ENCODE assay signal across 2 cellular contexts in genomic region chr18:79784071-79784913, GRCh38.
TF ChIP-seq lines count a peak whose summit lies in the region.

No MANE protein-coding gene starts in this region.

TF ChIP-seq in HEK293, 187 proteins besides CTCF, POLR2A, EP300 and RAD21 (continued from another document):
- 0 out of 2 replicates have a peak, but pooled peaks have one; percentile 23 for TF ChIP-seq ATF2 (tag by site-specific recombination; IDR thresholded peaks at IDR 0.05; ENCODE audit: low read depth)

TF ChIP-seq in GM12878, 131 proteins besides CTCF, POLR2A, EP300 and RAD21 (continued from another document):
- TF ChIP-seq, protein P1, sequence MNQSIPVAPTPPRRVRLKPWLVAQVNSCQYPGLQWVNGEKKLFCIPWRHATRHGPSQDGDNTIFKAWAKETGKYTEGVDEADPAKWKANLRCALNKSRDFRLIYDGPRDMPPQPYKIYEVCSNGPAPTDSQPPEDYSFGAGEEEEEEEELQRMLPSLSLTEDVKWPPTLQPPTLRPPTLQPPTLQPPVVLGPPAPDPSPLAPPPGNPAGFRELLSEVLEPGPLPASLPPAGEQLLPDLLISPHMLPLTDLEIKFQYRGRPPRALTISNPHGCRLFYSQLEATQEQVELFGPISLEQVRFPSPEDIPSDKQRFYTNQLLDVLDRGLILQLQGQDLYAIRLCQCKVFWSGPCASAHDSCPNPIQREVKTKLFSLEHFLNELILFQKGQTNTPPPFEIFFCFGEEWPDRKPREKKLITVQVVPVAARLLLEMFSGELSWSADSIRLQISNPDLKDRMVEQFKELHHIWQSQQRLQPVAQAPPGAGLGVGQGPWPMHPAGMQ (IDR thresholded peaks at IDR 0.05; ENCODE audit: borderline replicate concordance) = no peak
- no peak for TF ChIP-seq ZNF274 (IDR thresholded peaks at IDR 0.05; ENCODE audit: insufficient read depth, insufficient read length)
- no peak for TF ChIP-seq NR2F1 (conservative IDR thresholded peaks at IDR 0.05)
- TF ChIP-seq RBBP5 (conservative IDR thresholded peaks at IDR 0.05) = no peak
- TF ChIP-seq ZBTB33 (IDR thresholded peaks at IDR 0.05) = no peak
- TF ChIP-seq IRF4 (IDR thresholded peaks at IDR 0.05; ENCODE audit: low read depth, low read length) = no peak
- TF ChIP-seq HCFC1 (IDR thresholded peaks at IDR 0.05; ENCODE audit: low read length) = no peak
